In the genomic region with DNA sequence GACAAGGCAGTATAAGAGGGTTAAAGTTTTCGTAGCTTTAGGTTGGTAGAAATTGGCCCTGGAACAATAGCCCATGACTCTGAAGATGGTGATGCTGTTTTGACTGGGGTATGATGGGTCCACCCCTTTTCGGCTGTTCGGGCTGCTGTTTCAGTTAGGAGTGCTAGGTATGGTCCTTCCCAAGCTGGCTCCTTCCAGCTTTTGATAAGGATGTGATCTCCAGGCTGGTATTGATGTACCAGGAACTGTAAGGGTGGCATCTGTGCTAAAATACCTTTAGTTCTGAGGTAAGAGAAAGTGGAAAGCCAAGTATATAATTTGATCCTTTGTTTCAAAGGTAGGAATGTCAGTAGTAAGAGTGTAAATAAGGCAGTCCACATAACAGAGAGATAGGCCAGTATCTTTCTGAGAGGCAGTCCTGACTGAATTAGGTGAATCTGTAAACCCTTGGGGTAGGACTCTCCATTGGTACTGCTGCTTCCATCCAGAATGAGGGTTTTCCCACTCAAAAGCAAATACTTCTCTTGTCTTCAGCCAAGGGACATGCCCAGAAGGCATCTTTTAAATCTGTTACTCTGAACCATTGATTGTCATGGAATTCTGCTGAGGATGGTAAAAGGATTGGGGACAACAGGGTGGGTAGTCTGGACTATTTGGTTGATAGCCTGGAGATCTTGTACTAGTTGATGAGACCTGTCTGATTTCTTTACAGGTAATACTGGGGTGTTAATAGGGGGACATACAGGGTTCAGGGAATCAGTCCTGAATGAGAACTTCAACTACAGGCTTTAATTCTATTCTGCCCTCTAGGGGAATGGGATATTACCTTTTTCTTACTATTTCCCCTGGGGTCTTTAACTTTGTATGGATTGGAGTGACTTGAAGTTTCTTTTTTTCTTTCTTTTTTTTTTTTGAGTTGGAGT, we compare ENCODE assay signal across 1 cellular context.
TF ChIP-seq lines count a peak whose summit lies in the region.

No MANE protein-coding gene starts in this region.

TF ChIP-seq in HepG2, 621 proteins besides CTCF, POLR2A, EP300 and RAD21 (continued from another document):
- TF ChIP-seq HNRNPL (IDR thresholded peaks at IDR 0.05; ENCODE audit: low read depth, low read length) (peak; percentile 21; the same call in 1 of the 2 replicates), FOXA1 (IDR thresholded peaks at IDR 0.05) (no peak), FOXA1 (CRISPR knock-in tag; IDR thresholded peaks at IDR 0.05) (peak; percentile 49), KDM3A (CRISPR knock-in tag; IDR thresholded peaks at IDR 0.05; ENCODE audit: low read depth) (no peak), CREM (IDR thresholded peaks at IDR 0.05) (no peak), CREM (CRISPR knock-in tag; IDR thresholded peaks at IDR 0.05) (no peak), NR1H2 (CRISPR knock-in tag; IDR thresholded peaks at IDR 0.05; ENCODE audit: borderline replicate concordance, low read depth) (no peak), PHF5A (CRISPR knock-in tag; IDR thresholded peaks at IDR 0.05; ENCODE audit: low read depth, unreplicated experiment) (peak; percentile 23), ZNF567 (CRISPR knock-in tag; IDR thresholded peaks at IDR 0.05; ENCODE audit: borderline replicate concordance) (0 out of 2 replicates have a peak, but pooled peaks have one; percentile 56), SP4 (CRISPR knock-in tag; IDR thresholded peaks at IDR 0.05) (0 out of 2 replicates have a peak, but pooled peaks have one; percentile 30), ZNF446 (CRISPR knock-in tag; IDR thresholded peaks at IDR 0.05) (0 out of 2 replicates have a peak, but pooled peaks have one; percentile 1), NCOR1 (IDR thresholded peaks at IDR 0.05; ENCODE audit: borderline replicate concordance, low read length) (no peak; the same call in 1 of the 2 replicates), ARNTL (CRISPR knock-in tag; IDR thresholded peaks at IDR 0.05) (no peak), KAT7 (CRISPR knock-in tag; IDR thresholded peaks at IDR 0.05; ENCODE audit: borderline replicate concordance) (0 out of 2 replicates have a peak, but pooled peaks have one; percentile 8), NCOA5 (CRISPR knock-in tag; IDR thresholded peaks at IDR 0.05) (peak; percentile 15; the same call in 1 of the 2 replicates), ZNF264 (CRISPR knock-in tag; IDR thresholded peaks at IDR 0.05) (no peak), AGO2 (optimal IDR thresholded peaks at IDR 0.05; ENCODE audit: low read depth, low read length) (peak; percentile 93), ZNF30 (CRISPR knock-in tag; IDR thresholded peaks at IDR 0.05) (no peak), FOXA3 (CRISPR knock-in tag; IDR thresholded peaks at IDR 0.05) (peak; percentile 58), SOX6 (IDR thresholded peaks at IDR 0.05) (no peak), SOX6 (CRISPR knock-in tag; IDR thresholded peaks at IDR 0.05) (peak; percentile 14; the same call in 1 of the 2 replicates), ZFP82 (CRISPR knock-in tag; IDR thresholded peaks at IDR 0.05; ENCODE audit: borderline replicate concordance) (no peak), ZNF230 (CRISPR knock-in tag; IDR thresholded peaks at IDR 0.05) (no peak), ZNF562 (CRISPR knock-in tag; IDR thresholded peaks at IDR 0.05; ENCODE audit: borderline replicate concordance) (peak; percentile 45; the same call in 1 of the 2 replicates), NFIB (CRISPR knock-in tag; IDR thresholded peaks at IDR 0.05; ENCODE audit: borderline replicate concordance) (0 out of 2 replicates have a peak, but pooled peaks have one; percentile 60), SOX13 (IDR thresholded peaks at IDR 0.05) (no peak), SOX13 (CRISPR knock-in tag; conservative IDR thresholded peaks at IDR 0.05 in 1 of 2, IDR thresholded peaks at IDR 0.05 in 1 of 2) (peak in 1 of 2 experiments; percentile 59; a peak in 2 of 4 replicates), RBM22 (optimal IDR thresholded peaks at IDR 0.05; ENCODE audit: low read length) (peak; percentile 77), ZNF850 (CRISPR knock-in tag; conservative IDR thresholded peaks at IDR 0.05) (no peak), PPARG (CRISPR knock-in tag; conservative IDR thresholded peaks at IDR 0.05) (0 out of 2 replicates have a peak, but pooled peaks have one; percentile 10), ZNF878 (CRISPR knock-in tag; IDR thresholded peaks at IDR 0.05) (peak; percentile 24), SAP130 (CRISPR knock-in tag; IDR thresholded peaks at IDR 0.05; ENCODE audit: low read depth) (peak; percentile 20; the same call in 1 of the 2 replicates), ESRRA (CRISPR knock-in tag; IDR thresholded peaks at IDR 0.05; ENCODE audit: low read depth) (no peak), TBP (CRISPR knock-in tag; IDR thresholded peaks at IDR 0.05) (no peak), PHF8 (CRISPR knock-in tag; IDR thresholded peaks at IDR 0.05) (peak; percentile 14; the same call in 1 of the 2 replicates), MBD4 (IDR thresholded peaks at IDR 0.05; ENCODE audit: borderline replicate concordance, low read length) (0 out of 2 replicates have a peak, but pooled peaks have one; percentile 30)
- TF ChIP-seq, protein P1, sequence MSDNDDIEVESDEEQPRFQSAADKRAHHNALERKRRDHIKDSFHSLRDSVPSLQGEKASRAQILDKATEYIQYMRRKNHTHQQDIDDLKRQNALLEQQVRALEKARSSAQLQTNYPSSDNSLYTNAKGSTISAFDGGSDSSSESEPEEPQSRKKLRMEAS (IDR thresholded peaks at IDR 0.05): 0 out of 2 replicates have a peak, but pooled peaks have one; percentile 8
- TF ChIP-seq, protein P2, sequence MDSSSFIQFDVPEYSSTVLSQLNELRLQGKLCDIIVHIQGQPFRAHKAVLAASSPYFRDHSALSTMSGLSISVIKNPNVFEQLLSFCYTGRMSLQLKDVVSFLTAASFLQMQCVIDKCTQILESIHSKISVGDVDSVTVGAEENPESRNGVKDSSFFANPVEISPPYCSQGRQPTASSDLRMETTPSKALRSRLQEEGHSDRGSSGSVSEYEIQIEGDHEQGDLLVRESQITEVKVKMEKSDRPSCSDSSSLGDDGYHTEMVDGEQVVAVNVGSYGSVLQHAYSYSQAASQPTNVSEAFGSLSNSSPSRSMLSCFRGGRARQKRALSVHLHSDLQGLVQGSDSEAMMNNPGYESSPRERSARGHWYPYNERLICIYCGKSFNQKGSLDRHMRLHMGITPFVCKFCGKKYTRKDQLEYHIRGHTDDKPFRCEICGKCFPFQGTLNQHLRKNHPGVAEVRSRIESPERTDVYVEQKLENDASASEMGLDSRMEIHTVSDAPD (CRISPR knock-in tag; IDR thresholded peaks at IDR 0.05): no peak
- TF ChIP-seq, protein P3, sequence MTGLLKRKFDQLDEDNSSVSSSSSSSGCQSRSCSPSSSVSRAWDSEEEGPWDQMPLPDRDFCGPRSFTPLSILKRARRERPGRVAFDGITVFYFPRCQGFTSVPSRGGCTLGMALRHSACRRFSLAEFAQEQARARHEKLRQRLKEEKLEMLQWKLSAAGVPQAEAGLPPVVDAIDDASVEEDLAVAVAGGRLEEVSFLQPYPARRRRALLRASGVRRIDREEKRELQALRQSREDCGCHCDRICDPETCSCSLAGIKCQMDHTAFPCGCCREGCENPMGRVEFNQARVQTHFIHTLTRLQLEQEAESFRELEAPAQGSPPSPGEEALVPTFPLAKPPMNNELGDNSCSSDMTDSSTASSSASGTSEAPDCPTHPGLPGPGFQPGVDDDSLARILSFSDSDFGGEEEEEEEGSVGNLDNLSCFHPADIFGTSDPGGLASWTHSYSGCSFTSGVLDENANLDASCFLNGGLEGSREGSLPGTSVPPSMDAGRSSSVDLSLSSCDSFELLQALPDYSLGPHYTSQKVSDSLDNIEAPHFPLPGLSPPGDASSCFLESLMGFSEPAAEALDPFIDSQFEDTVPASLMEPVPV (CRISPR knock-in tag; IDR thresholded peaks at IDR 0.05): no peak
- TF ChIP-seq, protein P4, sequence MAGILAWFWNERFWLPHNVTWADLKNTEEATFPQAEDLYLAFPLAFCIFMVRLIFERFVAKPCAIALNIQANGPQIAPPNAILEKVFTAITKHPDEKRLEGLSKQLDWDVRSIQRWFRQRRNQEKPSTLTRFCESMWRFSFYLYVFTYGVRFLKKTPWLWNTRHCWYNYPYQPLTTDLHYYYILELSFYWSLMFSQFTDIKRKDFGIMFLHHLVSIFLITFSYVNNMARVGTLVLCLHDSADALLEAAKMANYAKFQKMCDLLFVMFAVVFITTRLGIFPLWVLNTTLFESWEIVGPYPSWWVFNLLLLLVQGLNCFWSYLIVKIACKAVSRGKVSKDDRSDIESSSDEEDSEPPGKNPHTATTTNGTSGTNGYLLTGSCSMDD (CRISPR knock-in tag; IDR thresholded peaks at IDR 0.05): no peak
- TF ChIP-seq, protein P5, sequence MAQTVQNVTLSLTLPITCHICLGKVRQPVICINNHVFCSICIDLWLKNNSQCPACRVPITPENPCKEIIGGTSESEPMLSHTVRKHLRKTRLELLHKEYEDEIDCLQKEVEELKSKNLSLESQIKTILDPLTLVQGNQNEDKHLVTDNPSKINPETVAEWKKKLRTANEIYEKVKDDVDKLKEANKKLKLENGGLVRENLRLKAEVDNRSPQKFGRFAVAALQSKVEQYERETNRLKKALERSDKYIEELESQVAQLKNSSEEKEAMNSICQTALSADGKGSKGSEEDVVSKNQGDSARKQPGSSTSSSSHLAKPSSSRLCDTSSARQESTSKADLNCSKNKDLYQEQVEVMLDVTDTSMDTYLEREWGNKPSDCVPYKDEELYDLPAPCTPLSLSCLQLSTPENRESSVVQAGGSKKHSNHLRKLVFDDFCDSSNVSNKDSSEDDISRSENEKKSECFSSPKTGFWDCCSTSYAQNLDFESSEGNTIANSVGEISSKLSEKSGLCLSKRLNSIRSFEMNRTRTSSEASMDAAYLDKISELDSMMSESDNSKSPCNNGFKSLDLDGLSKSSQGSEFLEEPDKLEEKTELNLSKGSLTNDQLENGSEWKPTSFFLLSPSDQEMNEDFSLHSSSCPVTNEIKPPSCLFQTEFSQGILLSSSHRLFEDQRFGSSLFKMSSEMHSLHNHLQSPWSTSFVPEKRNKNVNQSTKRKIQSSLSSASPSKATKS (CRISPR knock-in tag; IDR thresholded peaks at IDR 0.05): no peak
- TF ChIP-seq, protein P6, sequence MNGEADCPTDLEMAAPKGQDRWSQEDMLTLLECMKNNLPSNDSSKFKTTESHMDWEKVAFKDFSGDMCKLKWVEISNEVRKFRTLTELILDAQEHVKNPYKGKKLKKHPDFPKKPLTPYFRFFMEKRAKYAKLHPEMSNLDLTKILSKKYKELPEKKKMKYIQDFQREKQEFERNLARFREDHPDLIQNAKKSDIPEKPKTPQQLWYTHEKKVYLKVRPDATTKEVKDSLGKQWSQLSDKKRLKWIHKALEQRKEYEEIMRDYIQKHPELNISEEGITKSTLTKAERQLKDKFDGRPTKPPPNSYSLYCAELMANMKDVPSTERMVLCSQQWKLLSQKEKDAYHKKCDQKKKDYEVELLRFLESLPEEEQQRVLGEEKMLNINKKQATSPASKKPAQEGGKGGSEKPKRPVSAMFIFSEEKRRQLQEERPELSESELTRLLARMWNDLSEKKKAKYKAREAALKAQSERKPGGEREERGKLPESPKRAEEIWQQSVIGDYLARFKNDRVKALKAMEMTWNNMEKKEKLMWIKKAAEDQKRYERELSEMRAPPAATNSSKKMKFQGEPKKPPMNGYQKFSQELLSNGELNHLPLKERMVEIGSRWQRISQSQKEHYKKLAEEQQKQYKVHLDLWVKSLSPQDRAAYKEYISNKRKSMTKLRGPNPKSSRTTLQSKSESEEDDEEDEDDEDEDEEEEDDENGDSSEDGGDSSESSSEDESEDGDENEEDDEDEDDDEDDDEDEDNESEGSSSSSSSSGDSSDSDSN (CRISPR knock-in tag; IDR thresholded peaks at IDR 0.05): no peak
- TF ChIP-seq, protein P7, sequence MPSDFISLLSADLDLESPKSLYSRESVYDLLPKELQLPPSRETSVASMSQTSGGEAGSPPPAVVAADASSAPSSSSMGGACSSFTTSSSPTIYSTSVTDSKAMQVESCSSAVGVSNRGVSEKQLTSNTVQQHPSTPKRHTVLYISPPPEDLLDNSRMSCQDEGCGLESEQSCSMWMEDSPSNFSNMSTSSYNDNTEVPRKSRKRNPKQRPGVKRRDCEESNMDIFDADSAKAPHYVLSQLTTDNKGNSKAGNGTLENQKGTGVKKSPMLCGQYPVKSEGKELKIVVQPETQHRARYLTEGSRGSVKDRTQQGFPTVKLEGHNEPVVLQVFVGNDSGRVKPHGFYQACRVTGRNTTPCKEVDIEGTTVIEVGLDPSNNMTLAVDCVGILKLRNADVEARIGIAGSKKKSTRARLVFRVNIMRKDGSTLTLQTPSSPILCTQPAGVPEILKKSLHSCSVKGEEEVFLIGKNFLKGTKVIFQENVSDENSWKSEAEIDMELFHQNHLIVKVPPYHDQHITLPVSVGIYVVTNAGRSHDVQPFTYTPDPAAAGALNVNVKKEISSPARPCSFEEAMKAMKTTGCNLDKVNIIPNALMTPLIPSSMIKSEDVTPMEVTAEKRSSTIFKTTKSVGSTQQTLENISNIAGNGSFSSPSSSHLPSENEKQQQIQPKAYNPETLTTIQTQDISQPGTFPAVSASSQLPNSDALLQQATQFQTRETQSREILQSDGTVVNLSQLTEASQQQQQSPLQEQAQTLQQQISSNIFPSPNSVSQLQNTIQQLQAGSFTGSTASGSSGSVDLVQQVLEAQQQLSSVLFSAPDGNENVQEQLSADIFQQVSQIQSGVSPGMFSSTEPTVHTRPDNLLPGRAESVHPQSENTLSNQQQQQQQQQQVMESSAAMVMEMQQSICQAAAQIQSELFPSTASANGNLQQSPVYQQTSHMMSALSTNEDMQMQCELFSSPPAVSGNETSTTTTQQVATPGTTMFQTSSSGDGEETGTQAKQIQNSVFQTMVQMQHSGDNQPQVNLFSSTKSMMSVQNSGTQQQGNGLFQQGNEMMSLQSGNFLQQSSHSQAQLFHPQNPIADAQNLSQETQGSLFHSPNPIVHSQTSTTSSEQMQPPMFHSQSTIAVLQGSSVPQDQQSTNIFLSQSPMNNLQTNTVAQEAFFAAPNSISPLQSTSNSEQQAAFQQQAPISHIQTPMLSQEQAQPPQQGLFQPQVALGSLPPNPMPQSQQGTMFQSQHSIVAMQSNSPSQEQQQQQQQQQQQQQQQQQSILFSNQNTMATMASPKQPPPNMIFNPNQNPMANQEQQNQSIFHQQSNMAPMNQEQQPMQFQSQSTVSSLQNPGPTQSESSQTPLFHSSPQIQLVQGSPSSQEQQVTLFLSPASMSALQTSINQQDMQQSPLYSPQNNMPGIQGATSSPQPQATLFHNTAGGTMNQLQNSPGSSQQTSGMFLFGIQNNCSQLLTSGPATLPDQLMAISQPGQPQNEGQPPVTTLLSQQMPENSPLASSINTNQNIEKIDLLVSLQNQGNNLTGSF (CRISPR knock-in tag; IDR thresholded peaks at IDR 0.05): no peak
- TF ChIP-seq, protein P8, sequence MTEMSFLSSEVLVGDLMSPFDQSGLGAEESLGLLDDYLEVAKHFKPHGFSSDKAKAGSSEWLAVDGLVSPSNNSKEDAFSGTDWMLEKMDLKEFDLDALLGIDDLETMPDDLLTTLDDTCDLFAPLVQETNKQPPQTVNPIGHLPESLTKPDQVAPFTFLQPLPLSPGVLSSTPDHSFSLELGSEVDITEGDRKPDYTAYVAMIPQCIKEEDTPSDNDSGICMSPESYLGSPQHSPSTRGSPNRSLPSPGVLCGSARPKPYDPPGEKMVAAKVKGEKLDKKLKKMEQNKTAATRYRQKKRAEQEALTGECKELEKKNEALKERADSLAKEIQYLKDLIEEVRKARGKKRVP (CRISPR knock-in tag; IDR thresholded peaks at IDR 0.05): 0 out of 4 replicates have a peak, but pooled peaks of 1 of the 2 experiments have one; percentile 20
